ENCODE assay signal across 8 cellular contexts in the genomic region with DNA sequence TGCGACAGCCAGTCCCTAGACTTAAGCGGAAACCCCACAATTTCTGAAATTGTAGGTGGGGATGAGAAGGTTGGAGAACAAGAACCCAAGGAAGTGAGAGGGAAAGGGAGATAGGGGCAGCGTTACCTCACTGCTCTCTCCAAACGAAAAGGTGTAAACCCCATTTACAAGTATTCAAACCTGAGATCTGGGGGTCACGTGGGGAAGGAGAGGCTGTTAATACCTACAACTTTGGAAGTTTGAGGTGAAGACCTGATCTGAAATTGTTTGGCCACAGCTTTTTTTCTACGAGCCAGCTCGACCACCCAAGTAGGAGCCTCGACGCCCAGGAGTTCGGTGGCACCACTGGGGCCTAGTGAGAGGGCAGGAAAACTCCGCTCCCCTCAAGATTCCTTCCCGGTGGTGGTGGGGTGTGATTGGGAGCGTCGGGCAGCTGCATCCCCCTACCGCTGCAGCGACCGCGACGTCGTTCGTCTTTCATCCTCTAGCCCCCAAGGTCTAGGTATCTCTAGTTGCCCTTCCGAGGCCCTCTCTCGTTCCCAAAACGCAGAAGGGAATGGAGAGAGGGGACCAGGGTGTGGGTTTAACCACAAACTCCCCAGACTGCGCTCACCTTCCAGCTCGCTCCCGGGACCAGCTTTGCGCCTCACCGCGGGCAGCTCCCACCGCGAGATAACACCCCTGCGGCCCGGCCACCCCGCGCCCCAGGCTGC. TPM values are rescaled to one million over a fixed set of nuclear protein-coding genes. Genes with fewer than 3 reads are reported as not detected.
DNase-seq lines count a peak whose midpoint lies in the region; ATAC-seq, FAIRE-seq and TF ChIP-seq lines count a peak whose summit lies in the region.

No MANE protein-coding gene starts in this region.

- H3K27ac Mint-ChIP-seq in chondrocyte (ENCODE audit: unreplicated experiment) (peak overlapping the region; percentile 97), mesothelial cell of epicardium (peak overlapping the region; percentile 98)

- TF ChIP-seq POLR2A in GM12891 (IDR thresholded peaks at IDR 0.05; ENCODE audit: low read depth, low read length), result no peak

- DNase-seq in A172 (ENCODE audit: low spot score), result peak; percentile 28
- peak; percentile 41 for DNase-seq in HEK293T (ENCODE audit: extremely low spot score)
- no peak for DNase-seq in chondrocyte (ENCODE audit: low spot score)
- no peak for DNase-seq in mesothelial cell of epicardium (ENCODE audit: low spot score in 2 of 2, unreplicated experiment in 2 of 2)
- DNase-seq in NCI-H2171 (lab: John Stamatoyannopoulos, UW), result no peak
- no peak for DNase-seq in left lobe of liver (ENCODE audit: low spot score)
- DNase-seq in GM12891 (ENCODE audit: insufficient read length, low spot score), result no peak

- no peaks in the 10 kb centered on the region for H3K27me3 Mint-ChIP-seq in chondrocyte (ENCODE audit: low read depth)
- no peaks in the 10 kb centered on the region for H3K27me3 Mint-ChIP-seq in mesothelial cell of epicardium (ENCODE audit: low read depth)

- CTCF ChIA-PET in HEK293T (lab: Yijun Ruan, JAX), result interaction anchor here (0.7 to 3.9 kb wide), 3 partner anchors 10 to 170 kb away, joined by 3 to 20 read pairs (median 4); no protein-coding TSS in a partner anchor

- TF ChIP-seq CTCF in chondrocyte (IDR thresholded peaks at IDR 0.05) (peak; percentile 43), mesothelial cell of epicardium (IDR thresholded peaks at IDR 0.05; ENCODE audit: unreplicated experiment) (no peak)

- FAIRE-seq in GM12891 (lab: Jason Lieb, UNC), result no peak

- ATAC-seq in left lobe of liver (no peak), HG03097 (IDR thresholded peaks at IDR 0.05; ENCODE audit: low FRiP score, unreplicated experiment) (no peak)

- H3K9me3 Mint-ChIP-seq in chondrocyte (ENCODE audit: low read depth), result no peaks in the 10 kb centered on the region
- H3K9me3 Mint-ChIP-seq in mesothelial cell of epicardium, result no peaks in the 10 kb centered on the region

- H3K4me3 Mint-ChIP-seq in chondrocyte (ENCODE audit: unreplicated experiment) (peak overlapping the region; percentile 88), mesothelial cell of epicardium (peak overlapping the region; percentile 94)

- H3K36me3 Mint-ChIP-seq in chondrocyte (ENCODE audit: low read depth) (no peaks in the 10 kb centered on the region), mesothelial cell of epicardium (no peaks in the 10 kb centered on the region)

- POLR2A ChIA-PET in HEK293T (lab: Yijun Ruan, JAX), result interaction anchor here (0.5 to 3.0 kb wide), 6 partner anchors 8 to 36 kb away, joined by 3 to 7 read pairs (median 4); no protein-coding TSS in a partner anchor

- H3K4me1 Mint-ChIP-seq in chondrocyte (ENCODE audit: low read depth) (peaks cover 68% of the 10 kb centered on the region), mesothelial cell of epicardium (peaks cover 58% of the 10 kb centered on the region)

TF ChIP-seq in HEK293T, 16 proteins besides CTCF, POLR2A, EP300 and RAD21:
- TF ChIP-seq SUZ12 (IDR thresholded peaks at IDR 0.05) (no peak), ELF4 (IDR thresholded peaks at IDR 0.05) (no peak), CTBP1 (IDR thresholded peaks at IDR 0.05; ENCODE audit: borderline replicate concordance) (no peak), SP1 (IDR thresholded peaks at IDR 0.05) (no peak), TARDBP (IDR thresholded peaks at IDR 0.05) (no peak), HDGF (IDR thresholded peaks at IDR 0.05; ENCODE audit: borderline replicate concordance) (no peak), L3MBTL2 (conservative IDR thresholded peaks at IDR 0.05) (no peak; the same call in none of the 2 replicates), ZNF384 (IDR thresholded peaks at IDR 0.05) (no peak), BHLHE40 (IDR thresholded peaks at IDR 0.05; ENCODE audit: borderline replicate concordance) (no peak), NFRKB (IDR thresholded peaks at IDR 0.05) (no peak), FOXA1 (IDR thresholded peaks at IDR 0.05) (no peak), FOXK2 (IDR thresholded peaks at IDR 0.05) (no peak), FOXM1 (IDR thresholded peaks at IDR 0.05; ENCODE audit: borderline replicate concordance) (no peak), PKNOX1 (IDR thresholded peaks at IDR 0.05) (no peak), ARNT (IDR thresholded peaks at IDR 0.05) (no peak), LEF1 (IDR thresholded peaks at IDR 0.05; ENCODE audit: borderline replicate concordance) (no peak)

TF ChIP-seq in GM12891, 5 proteins besides CTCF, POLR2A, EP300 and RAD21:
- no peak for TF ChIP-seq TAF1 (IDR thresholded peaks at IDR 0.05; ENCODE audit: low read depth, low read length)
TF ChIP-seq in GM12891: peak in this region for 0.

RNA-seq across cellular contexts. Expression of gene PTPN14, which starts 0.9 kb away (rescaled TPM):
- 42.8 and 46.0 TPM in 2 replicates for total RNA-seq in A172 (2014; rRNA removed; shearing (Covaris generic))
- total RNA-seq in chondrocyte, result 125 to 174 TPM (median 136 TPM) in 3 replicates
- 71.8 to 75.8 TPM (median 74.9 TPM) in 3 replicates for total RNA-seq in mesothelial cell of epicardium
- 3.2 TPM for total RNA-seq in left lobe of liver
- 0.33 TPM for polyA plus RNA-seq in GM12891 (2012; ENCODE audit: low read depth, missing spikeins)

RNA-seq across cellular contexts. Expression of gene CENPF, which starts 52.5 kb away (rescaled TPM):
- total RNA-seq in A172 (2014; rRNA removed; shearing (Covaris generic)), result 149 and 175 TPM in 2 replicates
- 9.4 to 22.3 TPM (median 19.8 TPM) in 3 replicates for total RNA-seq in chondrocyte
- 54.3 to 58.1 TPM (median 56.4 TPM) in 3 replicates for total RNA-seq in mesothelial cell of epicardium
- 1.1 TPM for total RNA-seq in left lobe of liver
- 34.5 TPM for polyA plus RNA-seq in GM12891 (2012; ENCODE audit: low read depth, missing spikeins)

Comparison
In these comparisons a context has a peak if more than half of its experiments do, and no peak if none do; other contexts are left out.
1. DNase-seq: peak in A172 (single experiment) and HEK293T (single experiment); none in chondrocyte (single experiment), mesothelial cell of epicardium (0 of 2), NCI-H2171 (single experiment), left lobe of liver (single experiment) and GM12891 (single experiment).
2. RNA of gene PTPN14, which starts 0.9 kb away (total RNA-seq): 125 to 174 TPM in chondrocyte, 71.8 to 75.8 TPM in mesothelial cell of epicardium and 42.8 to 46.0 TPM in A172; 3.2 TPM in left lobe of liver (single experiment); every median in the first group is over 10 times any median in the second.